ENCODE assay signal across 1 cellular context in genomic region chr9:71920456-71921189, GRCh38.
TF ChIP-seq lines count a peak whose summit lies in the region.

No MANE protein-coding gene starts in this region.

TF ChIP-seq in WTC11, 78 proteins besides CTCF, POLR2A, EP300 and RAD21 (continued from another document):
- no peak for TF ChIP-seq JAZF1 (CRISPR knock-in tag; IDR thresholded peaks at IDR 0.05)
- no peak for TF ChIP-seq ATF3 (CRISPR knock-in tag; conservative IDR thresholded peaks at IDR 0.05)
- no peak for TF ChIP-seq ELF4 (CRISPR knock-in tag; IDR thresholded peaks at IDR 0.05; ENCODE audit: low read depth)
- TF ChIP-seq USF2 (CRISPR knock-in tag; IDR thresholded peaks at IDR 0.05) = no peak
- TF ChIP-seq ZNF121 (CRISPR knock-in tag; IDR thresholded peaks at IDR 0.05) = no peak
- no peak for TF ChIP-seq TEAD4 (CRISPR knock-in tag; IDR thresholded peaks at IDR 0.05)
- TF ChIP-seq NFATC4 (CRISPR knock-in tag; IDR thresholded peaks at IDR 0.05) = no peak
- no peak for TF ChIP-seq SMAD4 (CRISPR knock-in tag; IDR thresholded peaks at IDR 0.05)
